ENCODE assay signal across 22 cellular contexts in genomic region chr9:123423036-123423640, GRCh38.
"Had no signal": no experiment of that assay in that cellular context is flagged by ENCODE, and none has a peak within 500 bp of the region (broad histone marks: within the 10 kb centered on the region; RNA-seq: fewer than 3 reads in every experiment).

No MANE protein-coding gene starts in this region.

- H3K36me3 ChIP-seq: right atrium auricular region had no signal

- H3K27ac ChIP-seq: gastrocnemius medialis, lower lobe of right lung, right atrium auricular region, testis, VCaP had no signal

- H3K27me3 ChIP-seq: gastrocnemius medialis, right atrium auricular region, testis had no signal

- H3K36me3 Mint-ChIP-seq: type B pancreatic cell had no signal

- H3K4me3 ChIP-seq: gastrocnemius medialis, lower lobe of right lung, right atrium auricular region, testis had no signal

- H3K27me3 Mint-ChIP-seq: brain; stimulated activated memory B cell treated with anti-CD40 and anti-IgM and Interleukin-4, amounts not matched to agents 10 μg/mL and 1 μg/mL and 100 μg/mL, for 72 hours; type B pancreatic cell had no signal

- H3K4me3 Mint-ChIP-seq: activated T-helper 1 cell treated with anti-CD3 and anti-CD28 coated beads, Interleukin-12 subunit alpha, Interleukin-12 subunit beta, Interleukin-2, Interleukin-4 antibody, amounts not matched to agents 30 ng/mL and 10 ng/mL and 1 ng/mL, durations not matched to agents 14 hours and 24 hours and 36 hours; nephron progenitor cell; stimulated activated memory B cell treated with anti-CD40 and anti-IgM and Interleukin-4, amounts not matched to agents 10 μg/mL and 1 μg/mL and 100 μg/mL, for 72 hours; type B pancreatic cell had no signal

- DNase-seq: activated CD4-positive, alpha-beta T cell treated with anti-CD3 and anti-CD28 coated beads, Interleukin-2, amount 50 U/mL, for 4 hours; activated gamma-delta T cell treated with Interleukin-2 at 50 U/mL for 16 hours; central memory CD4-positive, alpha-beta T cell; cortex of kidney; gastrocnemius medialis; left colon; lower lobe of right lung; midbrain; nephron progenitor cell; small intestine; stimulated activated CD4-positive, alpha-beta T cell treated with anti-CD3 and anti-CD28 coated beads, Interleukin-4, amount 100 ng/mL, for 24 hours; SW 1271; T-helper 2 cell; testis had no signal

- H3K27ac Mint-ChIP-seq: activated T-helper 1 cell treated with anti-CD3 and anti-CD28 coated beads, Interleukin-12 subunit alpha, Interleukin-12 subunit beta, Interleukin-2, Interleukin-4 antibody, amounts not matched to agents 30 ng/mL and 10 ng/mL and 1 ng/mL, durations not matched to agents 14 hours and 24 hours and 36 hours; progenitor cell of endocrine pancreas; stimulated activated memory B cell treated with anti-CD40 and anti-IgM and Interleukin-4, amounts not matched to agents 10 μg/mL and 1 μg/mL and 100 μg/mL, for 72 hours; type B pancreatic cell had no signal

- H3K4me1 ChIP-seq: gastrocnemius medialis, lower lobe of right lung, right atrium auricular region, testis had no signal

- ATAC-seq: esophagus mucosa; left colon; lower lobe of right lung; stimulated activated memory B cell treated with anti-CD40 and anti-IgM and Interleukin-4, amounts not matched to agents 10 μg/mL and 1 μg/mL and 100 μg/mL, for 72 hours had no signal

- H3K9me3 ChIP-seq: gastrocnemius medialis, lower lobe of right lung, right atrium auricular region, testis had no signal

- H3K9me3 Mint-ChIP-seq: activated T-helper 1 cell treated with anti-CD3 and anti-CD28 coated beads, Interleukin-12 subunit alpha, Interleukin-12 subunit beta, Interleukin-2, Interleukin-4 antibody, amounts not matched to agents 30 ng/mL and 10 ng/mL and 1 ng/mL, durations not matched to agents 14 hours and 24 hours and 36 hours; brain; stimulated activated memory B cell treated with anti-CD40 and anti-IgM and Interleukin-4, amounts not matched to agents 10 μg/mL and 1 μg/mL and 100 μg/mL, for 72 hours; type B pancreatic cell had no signal
